In the genomic region with DNA sequence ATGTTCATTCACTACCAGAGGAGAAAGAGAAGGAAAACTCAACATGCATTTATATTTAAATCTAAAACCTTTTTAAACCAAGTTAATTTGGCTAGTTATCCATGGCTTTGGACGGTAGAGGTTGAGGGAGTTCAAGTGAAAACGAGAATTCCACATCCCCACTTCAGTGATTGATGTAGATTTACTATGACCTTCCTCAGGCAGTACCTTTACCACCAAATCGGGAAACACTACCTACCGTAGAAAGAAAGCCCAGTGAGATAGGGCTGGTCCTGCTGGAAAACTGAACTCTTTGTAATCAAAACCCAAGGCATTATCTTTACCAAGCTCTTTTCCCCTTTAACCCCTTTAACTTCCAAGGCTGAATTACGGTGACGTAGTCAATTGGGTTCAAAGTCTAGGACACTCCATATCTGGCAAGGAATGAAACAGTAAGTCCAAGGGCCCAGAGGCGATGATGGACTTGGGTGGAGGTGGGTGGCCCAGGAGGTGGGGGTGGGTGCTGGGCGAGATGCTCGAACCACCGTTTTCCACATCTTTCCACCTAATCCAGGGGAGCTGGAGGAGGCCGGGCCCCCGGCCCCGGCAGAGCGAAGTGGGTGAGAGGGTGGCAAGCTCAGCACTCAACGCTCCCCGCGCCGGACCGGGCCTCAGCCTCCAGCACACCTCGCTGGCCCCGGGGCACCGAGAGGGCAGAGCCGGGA, we compare ENCODE assay signal across 1 cellular context.
TF ChIP-seq lines count a peak whose summit lies in the region.

No MANE protein-coding gene starts in this region.

TF ChIP-seq in HepG2, 621 proteins besides CTCF, POLR2A, EP300 and RAD21 (continued from another document and continues in another):
- TF ChIP-seq, protein P1, sequence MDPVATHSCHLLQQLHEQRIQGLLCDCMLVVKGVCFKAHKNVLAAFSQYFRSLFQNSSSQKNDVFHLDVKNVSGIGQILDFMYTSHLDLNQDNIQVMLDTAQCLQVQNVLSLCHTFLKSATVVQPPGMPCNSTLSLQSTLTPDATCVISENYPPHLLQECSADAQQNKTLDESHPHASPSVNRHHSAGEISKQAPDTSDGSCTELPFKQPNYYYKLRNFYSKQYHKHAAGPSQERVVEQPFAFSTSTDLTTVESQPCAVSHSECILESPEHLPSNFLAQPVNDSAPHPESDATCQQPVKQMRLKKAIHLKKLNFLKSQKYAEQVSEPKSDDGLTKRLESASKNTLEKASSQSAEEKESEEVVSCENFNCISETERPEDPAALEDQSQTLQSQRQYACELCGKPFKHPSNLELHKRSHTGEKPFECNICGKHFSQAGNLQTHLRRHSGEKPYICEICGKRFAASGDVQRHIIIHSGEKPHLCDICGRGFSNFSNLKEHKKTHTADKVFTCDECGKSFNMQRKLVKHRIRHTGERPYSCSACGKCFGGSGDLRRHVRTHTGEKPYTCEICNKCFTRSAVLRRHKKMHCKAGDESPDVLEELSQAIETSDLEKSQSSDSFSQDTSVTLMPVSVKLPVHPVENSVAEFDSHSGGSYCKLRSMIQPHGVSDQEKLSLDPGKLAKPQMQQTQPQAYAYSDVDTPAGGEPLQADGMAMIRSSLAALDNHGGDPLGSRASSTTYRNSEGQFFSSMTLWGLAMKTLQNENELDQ (CRISPR knock-in tag; IDR thresholded peaks at IDR 0.05; ENCODE audit: borderline replicate concordance), result 0 out of 2 replicates have a peak, but pooled peaks have one; percentile 76
- TF ChIP-seq ZFP36L1 (CRISPR knock-in tag; IDR thresholded peaks at IDR 0.05), result peak; percentile 50
- TF ChIP-seq TBP (CRISPR knock-in tag; IDR thresholded peaks at IDR 0.05), result no peak
- TF ChIP-seq ZEB1 (IDR thresholded peaks at IDR 0.05; ENCODE audit: insufficient replicate concordance, low read depth), result no peak
- peak; percentile 68 for TF ChIP-seq SSRP1 (CRISPR knock-in tag; IDR thresholded peaks at IDR 0.05)
- peak; percentile 72 for TF ChIP-seq HNRNPH1 (optimal IDR thresholded peaks at IDR 0.05; ENCODE audit: low read depth, low read length)
- TF ChIP-seq SP2 (CRISPR knock-in tag; IDR thresholded peaks at IDR 0.05), result no peak
- TF ChIP-seq, protein P2, sequence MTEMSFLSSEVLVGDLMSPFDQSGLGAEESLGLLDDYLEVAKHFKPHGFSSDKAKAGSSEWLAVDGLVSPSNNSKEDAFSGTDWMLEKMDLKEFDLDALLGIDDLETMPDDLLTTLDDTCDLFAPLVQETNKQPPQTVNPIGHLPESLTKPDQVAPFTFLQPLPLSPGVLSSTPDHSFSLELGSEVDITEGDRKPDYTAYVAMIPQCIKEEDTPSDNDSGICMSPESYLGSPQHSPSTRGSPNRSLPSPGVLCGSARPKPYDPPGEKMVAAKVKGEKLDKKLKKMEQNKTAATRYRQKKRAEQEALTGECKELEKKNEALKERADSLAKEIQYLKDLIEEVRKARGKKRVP (CRISPR knock-in tag; IDR thresholded peaks at IDR 0.05), result peak in 1 of 2 experiments; percentile 6; a peak in 1 of 4 replicates
- TF ChIP-seq IRX3 (CRISPR knock-in tag; IDR thresholded peaks at IDR 0.05; ENCODE audit: borderline replicate concordance, low read depth), result no peak; the same call in 1 of the 2 replicates
- TF ChIP-seq HHEX (CRISPR knock-in tag; IDR thresholded peaks at IDR 0.05), result peak; percentile 82; the same call in 1 of the 2 replicates
- peak; percentile 56 for TF ChIP-seq MIER3 (CRISPR knock-in tag; IDR thresholded peaks at IDR 0.05; ENCODE audit: borderline replicate concordance)
- 0 out of 2 replicates have a peak, but pooled peaks have one; percentile 22 for TF ChIP-seq MAFF (IDR thresholded peaks at IDR 0.05; ENCODE audit: low read depth, low read length)
- peak; percentile 63; the same call in 1 of the 2 replicates for TF ChIP-seq MEF2D (CRISPR knock-in tag; IDR thresholded peaks at IDR 0.05)
- TF ChIP-seq, protein P3, sequence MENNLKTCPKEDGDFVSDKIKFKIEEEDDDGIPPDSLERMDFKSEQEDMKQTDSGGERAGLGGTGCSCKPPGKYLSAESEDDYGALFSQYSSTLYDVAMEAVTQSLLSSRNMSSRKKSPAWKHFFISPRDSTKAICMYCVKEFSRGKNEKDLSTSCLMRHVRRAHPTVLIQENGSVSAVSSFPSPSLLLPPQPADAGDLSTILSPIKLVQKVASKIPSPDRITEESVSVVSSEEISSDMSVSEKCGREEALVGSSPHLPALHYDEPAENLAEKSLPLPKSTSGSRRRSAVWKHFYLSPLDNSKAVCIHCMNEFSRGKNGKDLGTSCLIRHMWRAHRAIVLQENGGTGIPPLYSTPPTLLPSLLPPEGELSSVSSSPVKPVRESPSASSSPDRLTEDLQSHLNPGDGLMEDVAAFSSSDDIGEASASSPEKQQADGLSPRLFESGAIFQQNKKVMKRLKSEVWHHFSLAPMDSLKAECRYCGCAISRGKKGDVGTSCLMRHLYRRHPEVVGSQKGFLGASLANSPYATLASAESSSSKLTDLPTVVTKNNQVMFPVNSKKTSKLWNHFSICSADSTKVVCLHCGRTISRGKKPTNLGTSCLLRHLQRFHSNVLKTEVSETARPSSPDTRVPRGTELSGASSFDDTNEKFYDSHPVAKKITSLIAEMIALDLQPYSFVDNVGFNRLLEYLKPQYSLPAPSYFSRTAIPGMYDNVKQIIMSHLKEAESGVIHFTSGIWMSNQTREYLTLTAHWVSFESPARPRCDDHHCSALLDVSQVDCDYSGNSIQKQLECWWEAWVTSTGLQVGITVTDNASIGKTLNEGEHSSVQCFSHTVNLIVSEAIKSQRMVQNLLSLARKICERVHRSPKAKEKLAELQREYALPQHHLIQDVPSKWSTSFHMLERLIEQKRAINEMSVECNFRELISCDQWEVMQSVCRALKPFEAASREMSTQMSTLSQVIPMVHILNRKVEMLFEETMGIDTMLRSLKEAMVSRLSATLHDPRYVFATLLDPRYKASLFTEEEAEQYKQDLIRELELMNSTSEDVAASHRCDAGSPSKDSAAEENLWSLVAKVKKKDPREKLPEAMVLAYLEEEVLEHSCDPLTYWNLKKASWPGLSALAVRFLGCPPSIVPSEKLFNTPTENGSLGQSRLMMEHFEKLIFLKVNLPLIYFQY (CRISPR knock-in tag; IDR thresholded peaks at IDR 0.05; ENCODE audit: borderline replicate concordance), result 0 out of 2 replicates have a peak, but pooled peaks have one; percentile 67
- TF ChIP-seq, protein P4, sequence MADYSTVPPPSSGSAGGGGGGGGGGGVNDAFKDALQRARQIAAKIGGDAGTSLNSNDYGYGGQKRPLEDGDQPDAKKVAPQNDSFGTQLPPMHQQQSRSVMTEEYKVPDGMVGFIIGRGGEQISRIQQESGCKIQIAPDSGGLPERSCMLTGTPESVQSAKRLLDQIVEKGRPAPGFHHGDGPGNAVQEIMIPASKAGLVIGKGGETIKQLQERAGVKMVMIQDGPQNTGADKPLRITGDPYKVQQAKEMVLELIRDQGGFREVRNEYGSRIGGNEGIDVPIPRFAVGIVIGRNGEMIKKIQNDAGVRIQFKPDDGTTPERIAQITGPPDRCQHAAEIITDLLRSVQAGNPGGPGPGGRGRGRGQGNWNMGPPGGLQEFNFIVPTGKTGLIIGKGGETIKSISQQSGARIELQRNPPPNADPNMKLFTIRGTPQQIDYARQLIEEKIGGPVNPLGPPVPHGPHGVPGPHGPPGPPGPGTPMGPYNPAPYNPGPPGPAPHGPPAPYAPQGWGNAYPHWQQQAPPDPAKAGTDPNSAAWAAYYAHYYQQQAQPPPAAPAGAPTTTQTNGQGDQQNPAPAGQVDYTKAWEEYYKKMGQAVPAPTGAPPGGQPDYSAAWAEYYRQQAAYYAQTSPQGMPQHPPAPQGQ (CRISPR knock-in tag; IDR thresholded peaks at IDR 0.05; ENCODE audit: borderline replicate concordance), result no peak
- TF ChIP-seq, protein P5, sequence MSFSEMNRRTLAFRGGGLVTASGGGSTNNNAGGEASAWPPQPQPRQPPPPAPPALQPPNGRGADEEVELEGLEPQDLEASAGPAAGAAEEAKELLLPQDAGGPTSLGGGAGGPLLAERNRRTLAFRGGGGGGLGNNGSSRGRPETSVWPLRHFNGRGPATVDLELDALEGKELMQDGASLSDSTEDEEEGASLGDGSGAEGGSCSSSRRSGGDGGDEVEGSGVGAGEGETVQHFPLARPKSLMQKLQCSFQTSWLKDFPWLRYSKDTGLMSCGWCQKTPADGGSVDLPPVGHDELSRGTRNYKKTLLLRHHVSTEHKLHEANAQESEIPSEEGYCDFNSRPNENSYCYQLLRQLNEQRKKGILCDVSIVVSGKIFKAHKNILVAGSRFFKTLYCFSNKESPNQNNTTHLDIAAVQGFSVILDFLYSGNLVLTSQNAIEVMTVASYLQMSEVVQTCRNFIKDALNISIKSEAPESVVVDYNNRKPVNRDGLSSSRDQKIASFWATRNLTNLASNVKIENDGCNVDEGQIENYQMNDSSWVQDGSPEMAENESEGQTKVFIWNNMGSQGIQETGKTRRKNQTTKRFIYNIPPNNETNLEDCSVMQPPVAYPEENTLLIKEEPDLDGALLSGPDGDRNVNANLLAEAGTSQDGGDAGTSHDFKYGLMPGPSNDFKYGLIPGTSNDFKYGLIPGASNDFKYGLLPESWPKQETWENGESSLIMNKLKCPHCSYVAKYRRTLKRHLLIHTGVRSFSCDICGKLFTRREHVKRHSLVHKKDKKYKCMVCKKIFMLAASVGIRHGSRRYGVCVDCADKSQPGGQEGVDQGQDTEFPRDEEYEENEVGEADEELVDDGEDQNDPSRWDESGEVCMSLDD (CRISPR knock-in tag; IDR thresholded peaks at IDR 0.05; ENCODE audit: borderline replicate concordance), result 0 out of 2 replicates have a peak, but pooled peaks have one; percentile 18
- no peak for TF ChIP-seq RFXANK (CRISPR knock-in tag; IDR thresholded peaks at IDR 0.05)
- no peak; the same call in 1 of the 2 replicates for TF ChIP-seq ZNF253 (CRISPR knock-in tag; IDR thresholded peaks at IDR 0.05; ENCODE audit: borderline replicate concordance)
- peak; percentile 65; the same call in 1 of the 2 replicates for TF ChIP-seq TCF7 (IDR thresholded peaks at IDR 0.05; ENCODE audit: low read depth)
- TF ChIP-seq TSC22D2 (CRISPR knock-in tag; IDR thresholded peaks at IDR 0.05; ENCODE audit: borderline replicate concordance), result no peak
- peak; percentile 97 for TF ChIP-seq ATF7 (IDR thresholded peaks at IDR 0.05)
- peak; percentile 71; the same call in 1 of the 2 replicates for TF ChIP-seq ATF7 (CRISPR knock-in tag; IDR thresholded peaks at IDR 0.05)
- TF ChIP-seq SIN3B (IDR thresholded peaks at IDR 0.05; ENCODE audit: low read length), result peak; percentile 4; the same call in 1 of the 2 replicates
- TF ChIP-seq HDAC6 (IDR thresholded peaks at IDR 0.05; ENCODE audit: low read depth, low read length), result no peak; the same call in 1 of the 2 replicates
- TF ChIP-seq HIVEP1 (CRISPR knock-in tag; IDR thresholded peaks at IDR 0.05), result no peak
- no peak for TF ChIP-seq KDM5B (CRISPR knock-in tag; IDR thresholded peaks at IDR 0.05; ENCODE audit: borderline replicate concordance)
- peak; percentile 27 for TF ChIP-seq PHF5A (CRISPR knock-in tag; IDR thresholded peaks at IDR 0.05; ENCODE audit: low read depth, unreplicated experiment)
- peak; percentile 20; the same call in 1 of the 2 replicates for TF ChIP-seq RFXAP (CRISPR knock-in tag; IDR thresholded peaks at IDR 0.05; ENCODE audit: borderline replicate concordance)
- TF ChIP-seq, protein P6, sequence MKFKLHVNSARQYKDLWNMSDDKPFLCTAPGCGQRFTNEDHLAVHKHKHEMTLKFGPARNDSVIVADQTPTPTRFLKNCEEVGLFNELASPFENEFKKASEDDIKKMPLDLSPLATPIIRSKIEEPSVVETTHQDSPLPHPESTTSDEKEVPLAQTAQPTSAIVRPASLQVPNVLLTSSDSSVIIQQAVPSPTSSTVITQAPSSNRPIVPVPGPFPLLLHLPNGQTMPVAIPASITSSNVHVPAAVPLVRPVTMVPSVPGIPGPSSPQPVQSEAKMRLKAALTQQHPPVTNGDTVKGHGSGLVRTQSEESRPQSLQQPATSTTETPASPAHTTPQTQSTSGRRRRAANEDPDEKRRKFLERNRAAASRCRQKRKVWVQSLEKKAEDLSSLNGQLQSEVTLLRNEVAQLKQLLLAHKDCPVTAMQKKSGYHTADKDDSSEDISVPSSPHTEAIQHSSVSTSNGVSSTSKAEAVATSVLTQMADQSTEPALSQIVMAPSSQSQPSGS (CRISPR knock-in tag; IDR thresholded peaks at IDR 0.05), result peak; percentile 92
- peak; percentile 87 for TF ChIP-seq RXRB (CRISPR knock-in tag; IDR thresholded peaks at IDR 0.05; ENCODE audit: borderline replicate concordance)
- no peak for TF ChIP-seq FOXP1 (IDR thresholded peaks at IDR 0.05)
- TF ChIP-seq FOXP1 (CRISPR knock-in tag; IDR thresholded peaks at IDR 0.05), result 0 out of 2 replicates have a peak, but pooled peaks have one; percentile 25
- no peak for TF ChIP-seq KDM3A (CRISPR knock-in tag; IDR thresholded peaks at IDR 0.05; ENCODE audit: low read depth)
- TF ChIP-seq GFI1 (CRISPR knock-in tag; IDR thresholded peaks at IDR 0.05; ENCODE audit: borderline replicate concordance), result peak; percentile 14; the same call in 1 of the 2 replicates
- no peak for TF ChIP-seq ZBTB8A (CRISPR knock-in tag; IDR thresholded peaks at IDR 0.05; ENCODE audit: borderline replicate concordance, low read depth)
- peak; percentile 71 for TF ChIP-seq TEAD3 (CRISPR knock-in tag; optimal IDR thresholded peaks at IDR 0.05; ENCODE audit: borderline replicate concordance)
- 0 out of 2 replicates have a peak, but pooled peaks have one; percentile 17 for TF ChIP-seq REXO4 (CRISPR knock-in tag; IDR thresholded peaks at IDR 0.05; ENCODE audit: borderline replicate concordance)
- TF ChIP-seq MIER2 (CRISPR knock-in tag; IDR thresholded peaks at IDR 0.05), result 0 out of 2 replicates have a peak, but pooled peaks have one; percentile 18
- TF ChIP-seq, protein P7, sequence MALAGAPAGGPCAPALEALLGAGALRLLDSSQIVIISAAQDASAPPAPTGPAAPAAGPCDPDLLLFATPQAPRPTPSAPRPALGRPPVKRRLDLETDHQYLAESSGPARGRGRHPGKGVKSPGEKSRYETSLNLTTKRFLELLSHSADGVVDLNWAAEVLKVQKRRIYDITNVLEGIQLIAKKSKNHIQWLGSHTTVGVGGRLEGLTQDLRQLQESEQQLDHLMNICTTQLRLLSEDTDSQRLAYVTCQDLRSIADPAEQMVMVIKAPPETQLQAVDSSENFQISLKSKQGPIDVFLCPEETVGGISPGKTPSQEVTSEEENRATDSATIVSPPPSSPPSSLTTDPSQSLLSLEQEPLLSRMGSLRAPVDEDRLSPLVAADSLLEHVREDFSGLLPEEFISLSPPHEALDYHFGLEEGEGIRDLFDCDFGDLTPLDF (CRISPR knock-in tag; IDR thresholded peaks at IDR 0.05), result no peak
- TF ChIP-seq, protein P8, sequence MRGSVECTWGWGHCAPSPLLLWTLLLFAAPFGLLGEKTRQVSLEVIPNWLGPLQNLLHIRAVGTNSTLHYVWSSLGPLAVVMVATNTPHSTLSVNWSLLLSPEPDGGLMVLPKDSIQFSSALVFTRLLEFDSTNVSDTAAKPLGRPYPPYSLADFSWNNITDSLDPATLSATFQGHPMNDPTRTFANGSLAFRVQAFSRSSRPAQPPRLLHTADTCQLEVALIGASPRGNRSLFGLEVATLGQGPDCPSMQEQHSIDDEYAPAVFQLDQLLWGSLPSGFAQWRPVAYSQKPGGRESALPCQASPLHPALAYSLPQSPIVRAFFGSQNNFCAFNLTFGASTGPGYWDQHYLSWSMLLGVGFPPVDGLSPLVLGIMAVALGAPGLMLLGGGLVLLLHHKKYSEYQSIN (CRISPR knock-in tag; IDR thresholded peaks at IDR 0.05; ENCODE audit: borderline replicate concordance), result no peak
- peak; percentile 74 for TF ChIP-seq NR2F6 (IDR thresholded peaks at IDR 0.05)
- TF ChIP-seq NR2F6 (CRISPR knock-in tag; IDR thresholded peaks at IDR 0.05), result peak; percentile 75; the same call in 1 of the 2 replicates
- TF ChIP-seq ZFP36L2 (CRISPR knock-in tag; IDR thresholded peaks at IDR 0.05), result peak; percentile 89; the same call in 1 of the 2 replicates
- TF ChIP-seq, protein P9, sequence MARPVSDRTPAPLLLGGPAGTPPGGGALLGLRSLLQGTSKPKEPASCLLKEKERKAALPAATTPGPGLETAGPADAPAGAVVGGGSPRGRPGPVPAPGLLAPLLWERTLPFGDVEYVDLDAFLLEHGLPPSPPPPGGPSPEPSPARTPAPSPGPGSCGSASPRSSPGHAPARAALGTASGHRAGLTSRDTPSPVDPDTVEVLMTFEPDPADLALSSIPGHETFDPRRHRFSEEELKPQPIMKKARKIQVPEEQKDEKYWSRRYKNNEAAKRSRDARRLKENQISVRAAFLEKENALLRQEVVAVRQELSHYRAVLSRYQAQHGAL (CRISPR knock-in tag; IDR thresholded peaks at IDR 0.05; ENCODE audit: not compliant biosample characterization), result peak; percentile 52
